ENCODE assay signal across 15 cellular contexts in the genomic region with DNA sequence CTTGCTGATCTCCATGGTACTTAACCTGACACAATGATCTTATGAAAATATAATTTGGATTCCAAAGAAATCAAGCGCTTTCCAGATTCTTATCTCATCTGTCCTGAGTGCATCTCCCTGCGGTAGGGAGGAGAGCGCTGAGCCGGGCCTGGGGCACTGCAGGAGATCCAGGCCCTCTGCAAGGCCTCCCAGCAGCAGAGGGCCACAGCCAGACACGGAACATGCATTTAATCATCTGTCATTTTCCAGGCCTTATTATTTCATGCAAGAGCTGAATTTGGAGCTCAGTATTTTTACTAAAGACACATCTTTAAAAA.
DNase-seq lines count a peak whose midpoint lies in the region; TF ChIP-seq lines count a peak whose summit lies in the region.
"Had no signal": no experiment of that assay in that cellular context is flagged by ENCODE, and none has a peak within 500 bp of the region (broad histone marks: within the 10 kb centered on the region; RNA-seq: fewer than 3 reads in every experiment).

No MANE protein-coding gene starts in this region.

- WGBS in transverse colon (ENCODE audit: low coverage in 1 of 2), 2 donors, result 84 to 85% methylated on average over 2 to 5 of the region's 5 CpGs

- intact Hi-C loops in transverse colon (cut with DNase I; ENCODE audit: low total_unique reads), result no loop called here

- H3K27me3 ChIP-seq in adipocyte (replicated peaks; ENCODE audit: control insufficient read depth, insufficient read depth, low read length) (no peaks in the 10 kb centered on the region), transverse colon (no peaks in the 10 kb centered on the region)

- peak overlapping the region; percentile 7 for H3K4me3 ChIP-seq in adipocyte (ENCODE audit: low read length)
- H3K4me3 ChIP-seq in fibroblast of villous mesenchyme (ENCODE audit: low read depth, low read length), result no peak overlapping the region
- no peak overlapping the region for H3K4me3 ChIP-seq in transverse colon
- H3K4me3 ChIP-seq: HAP-1, K562 had no signal

- H3K4me1 ChIP-seq in adipocyte (ENCODE audit: control insufficient read depth, insufficient read depth, low read length) (peaks cover 64% of the 10 kb centered on the region), transverse colon (peaks cover 0 to 10% (median 2%) of the 10 kb centered on the region in 4 donors)
- H3K4me1 ChIP-seq: HAP-1 had no signal

- TF ChIP-seq EP300 in transverse colon (IDR thresholded peaks at IDR 0.05; ENCODE audit: low read depth), result no peak

- H3K9ac ChIP-seq in adipocyte (ENCODE audit: low read length), result peak overlapping the region; percentile 48

- H3K27ac ChIP-seq in transverse colon, result peak overlapping the region; percentile 10 to 45 (median 20)

- peak overlapping the region; percentile 67 for H3K27ac Mint-ChIP-seq in osteocyte (ENCODE audit: unreplicated experiment)

- H3K36me3 Mint-ChIP-seq in osteocyte (ENCODE audit: unreplicated experiment), result peaks cover 38% of the 10 kb centered on the region

- no peak overlapping the region for H3K4me3 Mint-ChIP-seq in osteocyte (ENCODE audit: unreplicated experiment)

- TF ChIP-seq CTCF in fibroblast of villous mesenchyme (IDR thresholded peaks at IDR 0.05; ENCODE audit: insufficient read depth, low read depth, low read length), result peak; percentile 8
- TF ChIP-seq CTCF in osteocyte (IDR thresholded peaks at IDR 0.05), result no peak
- TF ChIP-seq CTCF in transverse colon (IDR thresholded peaks at IDR 0.05), result no peak

- no peak for TF ChIP-seq POLR2A in transverse colon (IDR thresholded peaks at IDR 0.05)

- no peaks in the 10 kb centered on the region for H3K9me3 Mint-ChIP-seq in osteocyte (ENCODE audit: unreplicated experiment)

- in situ Hi-C loops in transverse colon (cut with MboI; ENCODE audit: low pct_ligation_motif_present in 1 of 4, low pct_unique_long_range_greater_than_20kb in 1 of 4, low sequenced_read_pairs in 3 of 4), result loop anchor here in 1 of 4 donors (25.0 kb wide), 1 partner anchor 601 kb away; no protein-coding TSS in a partner anchor

- H3K36me3 ChIP-seq in adipocyte (ENCODE audit: control insufficient read depth, insufficient read depth, low read length, severe bottlenecking) (peaks cover 70% of the 10 kb centered on the region), transverse colon (peaks cover 0 to 44% (median 13%) of the 10 kb centered on the region in 4 donors)

- DNase-seq in adipocyte (ENCODE audit: low read depth) (peak; percentile 15), fibroblast of villous mesenchyme (ENCODE audit: low read depth) (peak; percentile 47), osteocyte (ENCODE audit: extremely low spot score, unreplicated experiment) (no peak), transverse colon (no peak), kidney glomerular epithelial cell (lab: John Stamatoyannopoulos, UW) (no peak), SW480 (ENCODE audit: low spot score) (no peak), A172 (ENCODE audit: low spot score) (no peak)
- DNase-seq: activated CD4-positive, alpha-beta T cell treated with anti-CD3 and anti-CD28 coated beads for 48 hours; activated T-cell treated with anti-CD3 and anti-CD28 coated beads, Interleukin-2, amount 50 U/mL, for 1 hour; EL; NCI-H1105; NK-92 treated with Interleukin-12 subunit alpha and Interleukin-12 subunit beta, amount 100 ng/mL, for 24 hours; T1000 had no signal

- no peaks in the 10 kb centered on the region for H3K9me3 ChIP-seq in adipocyte (ENCODE audit: control insufficient read depth, low read length)
- H3K9me3 ChIP-seq in transverse colon, result no peaks in the 10 kb centered on the region
- H3K9me3 ChIP-seq: HAP-1 had no signal

- H3K4me1 Mint-ChIP-seq in osteocyte (ENCODE audit: unreplicated experiment), result peaks cover 45% of the 10 kb centered on the region

- H3K27me3 Mint-ChIP-seq in osteocyte (ENCODE audit: unreplicated experiment), result no peaks in the 10 kb centered on the region

Comparison
In these comparisons a context has a peak if more than half of its experiments do, and no peak if none do; other contexts are left out.
1. DNase-seq: peak in adipocyte (single experiment) and fibroblast of villous mesenchyme (single experiment); none in osteocyte (single experiment), transverse colon (single experiment), kidney glomerular epithelial cell (single experiment), SW480 (single experiment) and A172 (single experiment).